Comparison of ENCODE assay signal across 37 cellular contexts in the genomic region with DNA sequence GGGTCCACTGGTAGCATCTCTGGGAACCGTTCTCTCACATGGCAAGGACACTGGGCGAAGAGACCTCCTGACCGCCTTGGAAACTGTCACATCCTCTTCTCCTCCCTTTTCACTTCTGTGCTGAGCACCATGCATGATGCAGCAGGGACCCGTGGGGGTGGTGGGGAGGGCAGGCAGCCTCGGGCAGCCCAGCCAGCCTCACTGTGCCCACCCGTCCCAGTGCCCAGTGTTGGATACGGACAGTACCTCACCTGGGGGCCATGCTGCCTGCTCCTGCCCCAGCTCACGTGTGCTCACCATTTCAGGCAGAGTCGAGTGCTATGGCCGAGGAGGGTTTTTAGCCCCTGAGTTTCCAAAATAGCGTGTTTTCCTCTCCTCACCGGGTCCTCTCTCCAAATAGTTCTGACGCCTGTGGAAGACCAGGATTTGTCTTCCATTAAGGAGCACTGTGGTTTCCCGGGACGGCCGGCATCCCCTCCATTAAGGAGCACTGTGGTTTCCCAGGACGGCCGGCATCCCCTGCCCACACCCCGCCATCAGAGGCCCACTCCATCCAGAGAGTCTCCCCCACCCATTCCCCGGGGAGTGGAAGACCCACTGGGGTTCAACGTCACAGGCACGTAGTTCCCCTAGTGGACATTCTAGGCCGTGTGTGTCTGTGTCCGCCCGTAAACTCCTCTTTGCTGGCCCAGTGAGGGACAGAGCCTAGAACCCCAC. TPM values are rescaled to one million over a fixed set of nuclear protein-coding genes. Genes with fewer than 3 reads are reported as not detected.
"Had no signal": no experiment of that assay in that cellular context is flagged by ENCODE, and none has a peak within 500 bp of the region (broad histone marks: within the 10 kb centered on the region; RNA-seq: fewer than 3 reads in every experiment).

No MANE protein-coding gene starts in this region.

- DNase-seq: activated CD4-positive, alpha-beta memory T cell treated with anti-CD3 and anti-CD28 coated beads for 36 hours; activated CD4-positive, alpha-beta T cell treated with anti-CD3 and anti-CD28 coated beads for 36 hours; activated CD4-positive, alpha-beta T cell treated with anti-CD3 and anti-CD28 coated beads, Interleukin-2, amount 10 ng/mL, durations not matched to agents 24 days and 14 days; activated CD4-positive, CD25-positive, alpha-beta regulatory T cell; activated CD4-positive, CD25-positive, alpha-beta regulatory T cell treated with anti-CD3 and anti-CD28 coated beads, Interleukin-2, amount 50 U/mL, for 72 hours; activated CD8-positive, alpha-beta memory T cell treated with anti-CD3 and anti-CD28 coated beads, Interleukin-2, amount 10 ng/mL, durations not matched to agents 7 days and 5 days; activated CD8-positive, alpha-beta memory T cell treated with anti-CD3 and anti-CD28 coated beads, Interleukin-2, amount 50 U/mL, for 4 hours; activated CD8-positive, alpha-beta T cell treated with anti-CD3 and anti-CD28 coated beads, Interleukin-2, amount 10 ng/mL, durations not matched to agents 7 days and 5 days; activated effector memory CD4-positive, alpha-beta T cell treated with anti-CD3 and anti-CD28 coated beads, Interleukin-2, amount 50 U/mL, for 16 hours; activated naive CD4-positive, alpha-beta T cell treated with anti-CD3 and anti-CD28 coated beads for 36 hours; activated naive CD8-positive, alpha-beta T cell treated with anti-CD3 and anti-CD28 coated beads for 36 hours; activated naive CD8-positive, alpha-beta T cell treated with anti-CD3 and anti-CD28 coated beads, Interleukin-2, amount 50 U/mL, for 24 hours; activated T-cell treated with anti-CD3 and anti-CD28 coated beads, Interleukin-2, amount 50 U/mL, for 1 hour; activated T-cell treated with anti-CD3 and anti-CD28 coated beads, Interleukin-2, amount 50 U/mL, for 48 hours; adrenal gland; amygdala; aorta; body of pancreas; caudate nucleus; cortex of kidney; dermis blood vessel endothelial cell; effector CD4-positive, alpha-beta T cell; esophagus squamous epithelium; foreskin melanocyte; T-helper 1 cell; T-helper 17 cell; T1000 had no signal

- ATAC-seq: activated CD4-positive, alpha-beta T cell treated with anti-CD3 and anti-CD28 coated beads for 36 hours; activated CD8-positive, alpha-beta memory T cell treated with anti-CD3 and anti-CD28 coated beads, Interleukin-2, amount 10 ng/mL, durations not matched to agents 7 days and 5 days; activated CD8-positive, alpha-beta T cell treated with anti-CD3 and anti-CD28 coated beads, Interleukin-2, amount 10 ng/mL, durations not matched to agents 7 days and 5 days; activated naive CD8-positive, alpha-beta T cell treated with anti-CD3 and anti-CD28 coated beads, Interleukin-2, amount 50 U/mL, for 24 hours; body of pancreas; gastroesophageal sphincter; T-helper 17 cell had no signal

- H3K27ac ChIP-seq: adrenal gland, body of pancreas, epithelial cell of prostate, esophagus squamous epithelium, gastroesophageal sphincter had no signal

- H3K36me3 Mint-ChIP-seq: activated CD4-positive, alpha-beta memory T cell treated with anti-CD3 and anti-CD28 coated beads for 36 hours; activated CD8-positive, alpha-beta memory T cell treated with anti-CD3 and anti-CD28 coated beads, Interleukin-2, amount 10 ng/mL, durations not matched to agents 7 days and 5 days; activated naive CD4-positive, alpha-beta T cell treated with anti-CD3 and anti-CD28 coated beads, Interleukin-2, amount 50 U/mL, for 24 hours; activated naive CD8-positive, alpha-beta T cell treated with anti-CD3 and anti-CD28 coated beads for 36 hours had no signal

- H3K4me3 ChIP-seq: adrenal gland, body of pancreas, esophagus squamous epithelium, gastroesophageal sphincter had no signal

- H3K36me3 ChIP-seq: adrenal gland, esophagus squamous epithelium, gastroesophageal sphincter had no signal

- H3K27me3 ChIP-seq: adrenal gland, body of pancreas had no signal

- H3K4me3 Mint-ChIP-seq: activated CD4-positive, alpha-beta memory T cell treated with anti-CD3 and anti-CD28 coated beads for 36 hours; activated CD4-positive, alpha-beta T cell treated with anti-CD3 and anti-CD28 coated beads for 36 hours; activated CD4-positive, alpha-beta T cell treated with anti-CD3 and anti-CD28 coated beads, Interleukin-2, amount 10 ng/mL, durations not matched to agents 24 days and 14 days; activated CD8-positive, alpha-beta memory T cell treated with anti-CD3 and anti-CD28 coated beads, Interleukin-2, amount 10 ng/mL, durations not matched to agents 7 days and 5 days; activated CD8-positive, alpha-beta T cell treated with anti-CD3 and anti-CD28 coated beads, Interleukin-2, amount 10 ng/mL, durations not matched to agents 7 days and 5 days; activated naive CD4-positive, alpha-beta T cell treated with anti-CD3 and anti-CD28 coated beads for 36 hours; activated naive CD4-positive, alpha-beta T cell treated with anti-CD3 and anti-CD28 coated beads, Interleukin-2, amount 50 U/mL, for 24 hours; activated naive CD8-positive, alpha-beta T cell treated with anti-CD3 and anti-CD28 coated beads for 36 hours; activated naive CD8-positive, alpha-beta T cell treated with anti-CD3 and anti-CD28 coated beads, Interleukin-2, amount 50 U/mL, for 24 hours; activated T-helper 1 cell treated with anti-CD3 and anti-CD28 coated beads, Interleukin-12 subunit alpha, Interleukin-12 subunit beta, Interleukin-2, Interleukin-4 antibody, amounts not matched to agents 30 ng/mL and 10 ng/mL and 1 ng/mL, durations not matched to agents 14 hours and 24 hours and 36 hours; T-helper 17 cell; T-helper 2 cell treated with Interferon-gamma antibody and Interleukin-4, amounts not matched to agents 5 μg/mL and 100 μg/mL, for 36 hours had no signal

- H3K9me3 Mint-ChIP-seq: activated CD4-positive, alpha-beta memory T cell treated with anti-CD3 and anti-CD28 coated beads for 36 hours; activated CD4-positive, alpha-beta T cell treated with anti-CD3 and anti-CD28 coated beads, Interleukin-2, amount 10 ng/mL, durations not matched to agents 24 days and 14 days; activated naive CD4-positive, alpha-beta T cell treated with anti-CD3 and anti-CD28 coated beads for 36 hours; activated naive CD4-positive, alpha-beta T cell treated with anti-CD3 and anti-CD28 coated beads, Interleukin-2, amount 50 U/mL, for 24 hours; activated naive CD8-positive, alpha-beta T cell treated with anti-CD3 and anti-CD28 coated beads for 36 hours; activated naive CD8-positive, alpha-beta T cell treated with anti-CD3 and anti-CD28 coated beads, Interleukin-2, amount 50 U/mL, for 24 hours; activated T-helper 1 cell treated with anti-CD3 and anti-CD28 coated beads, Interleukin-12 subunit alpha, Interleukin-12 subunit beta, Interleukin-2, Interleukin-4 antibody, amounts not matched to agents 30 ng/mL and 10 ng/mL and 1 ng/mL, durations not matched to agents 14 hours and 24 hours and 36 hours; activated T-helper 2 cell treated with anti-CD3 and anti-CD28 coated beads, Interferon-gamma antibody, Interleukin-2, Interleukin-4, amounts not matched to agents 10 μg/mL and 5 μg/mL and 100 μg/mL, durations not matched to agents 14 hours and 24 hours and 36 hours; T-helper 2 cell treated with Interferon-gamma antibody and Interleukin-4, amounts not matched to agents 5 μg/mL and 100 μg/mL, for 36 hours had no signal

- H3K9me3 ChIP-seq: adrenal gland, body of pancreas, esophagus squamous epithelium, gastroesophageal sphincter had no signal

- H3K27ac Mint-ChIP-seq: activated CD4-positive, alpha-beta memory T cell treated with anti-CD3 and anti-CD28 coated beads for 36 hours; activated CD4-positive, alpha-beta T cell treated with anti-CD3 and anti-CD28 coated beads for 36 hours; activated CD4-positive, alpha-beta T cell treated with anti-CD3 and anti-CD28 coated beads, Interleukin-2, amount 10 ng/mL, durations not matched to agents 24 days and 14 days; activated CD8-positive, alpha-beta memory T cell treated with anti-CD3 and anti-CD28 coated beads, Interleukin-2, amount 10 ng/mL, durations not matched to agents 7 days and 5 days; activated CD8-positive, alpha-beta T cell treated with anti-CD3 and anti-CD28 coated beads, Interleukin-2, amount 10 ng/mL, durations not matched to agents 7 days and 5 days; activated naive CD4-positive, alpha-beta T cell treated with anti-CD3 and anti-CD28 coated beads for 36 hours; activated naive CD4-positive, alpha-beta T cell treated with anti-CD3 and anti-CD28 coated beads, Interleukin-2, amount 50 U/mL, for 24 hours; activated naive CD8-positive, alpha-beta T cell treated with anti-CD3 and anti-CD28 coated beads for 36 hours; activated naive CD8-positive, alpha-beta T cell treated with anti-CD3 and anti-CD28 coated beads, Interleukin-2, amount 50 U/mL, for 24 hours; activated T-helper 1 cell treated with anti-CD3 and anti-CD28 coated beads, Interleukin-12 subunit alpha, Interleukin-12 subunit beta, Interleukin-2, Interleukin-4 antibody, amounts not matched to agents 30 ng/mL and 10 ng/mL and 1 ng/mL, durations not matched to agents 14 hours and 24 hours and 36 hours; activated T-helper 2 cell treated with anti-CD3 and anti-CD28 coated beads, Interferon-gamma antibody, Interleukin-2, Interleukin-4, amounts not matched to agents 10 μg/mL and 5 μg/mL and 100 μg/mL, durations not matched to agents 14 hours and 24 hours and 36 hours; T-helper 17 cell; T-helper 2 cell treated with Interferon-gamma antibody and Interleukin-4, amounts not matched to agents 5 μg/mL and 100 μg/mL, for 36 hours had no signal

- H3K4me1 ChIP-seq: adrenal gland, body of pancreas, esophagus squamous epithelium, gastroesophageal sphincter had no signal

RNA-seq across cellular contexts. Expression of gene B3GAT1, which starts 22.4 kb away (rescaled TPM):
- total RNA-seq: dermis blood vessel endothelial cell, endothelial cell of umbilical vein, fibroblast of villous mesenchyme, glomerular endothelial cell had no signal
- polyA plus RNA-seq: aorta, fibroblast of lung had no signal

RNA-seq across cellular contexts. Expression of gene GLB1L2, which starts 57.8 kb away (rescaled TPM):
- total RNA-seq: fibroblast of villous mesenchyme had no signal
